Comparison of ENCODE assay signal across 1 cellular context in genomic region chr2:219277703-219278654, GRCh38.
TF ChIP-seq lines count a peak whose summit lies in the region.

No MANE protein-coding gene starts in this region.

TF ChIP-seq in HepG2, 621 proteins besides CTCF, POLR2A, EP300 and RAD21 (continued from another document and continues in another):
- no peak for TF ChIP-seq ZBTB10 (CRISPR knock-in tag; IDR thresholded peaks at IDR 0.05; ENCODE audit: borderline replicate concordance)
- TF ChIP-seq ETS1 (CRISPR knock-in tag; IDR thresholded peaks at IDR 0.05), result no peak
- TF ChIP-seq ZHX2 (IDR thresholded peaks at IDR 0.05; ENCODE audit: low read depth), result peak; percentile 33; the same call in 1 of the 2 replicates
- TF ChIP-seq ZHX2 (CRISPR knock-in tag; IDR thresholded peaks at IDR 0.05; ENCODE audit: borderline replicate concordance), result no peak
- TF ChIP-seq GTF3A (CRISPR knock-in tag; conservative IDR thresholded peaks at IDR 0.05), result no peak
- no peak for TF ChIP-seq SMARCC2 (IDR thresholded peaks at IDR 0.05)
- no peak for TF ChIP-seq FLYWCH1 (CRISPR knock-in tag; IDR thresholded peaks at IDR 0.05)
- no peak for TF ChIP-seq ATRX (CRISPR knock-in tag; IDR thresholded peaks at IDR 0.05; ENCODE audit: borderline replicate concordance)
- no peak for TF ChIP-seq HMG20A (CRISPR knock-in tag; IDR thresholded peaks at IDR 0.05; ENCODE audit: borderline replicate concordance)
- peak; percentile 74; the same call in 1 of the 2 replicates for TF ChIP-seq NFKB2 (CRISPR knock-in tag; IDR thresholded peaks at IDR 0.05; ENCODE audit: borderline replicate concordance)
- peak; percentile 33; the same call in 1 of the 2 replicates for TF ChIP-seq ZNF33B (CRISPR knock-in tag; IDR thresholded peaks at IDR 0.05)
- TF ChIP-seq CHD4 (IDR thresholded peaks at IDR 0.05; ENCODE audit: borderline replicate concordance, low read length), result no peak
- no peak for TF ChIP-seq NPAS2 (CRISPR knock-in tag; IDR thresholded peaks at IDR 0.05; ENCODE audit: borderline replicate concordance)
- no peak for TF ChIP-seq SRSF4 (IDR thresholded peaks at IDR 0.05; ENCODE audit: low read depth, low read length, poor library complexity, severe bottlenecking)
- peak; percentile 30; the same call in 1 of the 2 replicates for TF ChIP-seq PHF8 (CRISPR knock-in tag; IDR thresholded peaks at IDR 0.05)
- no peak for TF ChIP-seq MAF1 (CRISPR knock-in tag; IDR thresholded peaks at IDR 0.05; ENCODE audit: borderline replicate concordance)
- peak; percentile 47; the same call in 1 of the 2 replicates for TF ChIP-seq ZFP1 (CRISPR knock-in tag; IDR thresholded peaks at IDR 0.05)
- TF ChIP-seq HIVEP1 (CRISPR knock-in tag; IDR thresholded peaks at IDR 0.05), result peak; percentile 75
- TF ChIP-seq ZFP37 (CRISPR knock-in tag; IDR thresholded peaks at IDR 0.05; ENCODE audit: borderline replicate concordance), result no peak
- 0 out of 2 replicates have a peak, but pooled peaks have one; percentile 27 for TF ChIP-seq MLX (CRISPR knock-in tag; IDR thresholded peaks at IDR 0.05)
- no peak; the same call in 1 of the 2 replicates for TF ChIP-seq ARNT2 (CRISPR knock-in tag; IDR thresholded peaks at IDR 0.05; ENCODE audit: low read depth)
- TF ChIP-seq HDAC1 (CRISPR knock-in tag; IDR thresholded peaks at IDR 0.05), result no peak
- peak; percentile 23; the same call in 1 of the 2 replicates for TF ChIP-seq PAXIP1 (CRISPR knock-in tag; conservative IDR thresholded peaks at IDR 0.05)
- TF ChIP-seq GRHL1 (CRISPR knock-in tag; conservative IDR thresholded peaks at IDR 0.05), result no peak
- TF ChIP-seq IKZF5 (CRISPR knock-in tag; IDR thresholded peaks at IDR 0.05), result peak; percentile 70; the same call in 1 of the 2 replicates
- TF ChIP-seq ZSCAN29 (CRISPR knock-in tag; conservative IDR thresholded peaks at IDR 0.05), result peak; percentile 83; the same call in 1 of the 2 replicates
- no peak for TF ChIP-seq KIAA2018 (CRISPR knock-in tag; IDR thresholded peaks at IDR 0.05; ENCODE audit: borderline replicate concordance)
